Comparison of ENCODE assay signal across 15 cellular contexts in the genomic region with DNA sequence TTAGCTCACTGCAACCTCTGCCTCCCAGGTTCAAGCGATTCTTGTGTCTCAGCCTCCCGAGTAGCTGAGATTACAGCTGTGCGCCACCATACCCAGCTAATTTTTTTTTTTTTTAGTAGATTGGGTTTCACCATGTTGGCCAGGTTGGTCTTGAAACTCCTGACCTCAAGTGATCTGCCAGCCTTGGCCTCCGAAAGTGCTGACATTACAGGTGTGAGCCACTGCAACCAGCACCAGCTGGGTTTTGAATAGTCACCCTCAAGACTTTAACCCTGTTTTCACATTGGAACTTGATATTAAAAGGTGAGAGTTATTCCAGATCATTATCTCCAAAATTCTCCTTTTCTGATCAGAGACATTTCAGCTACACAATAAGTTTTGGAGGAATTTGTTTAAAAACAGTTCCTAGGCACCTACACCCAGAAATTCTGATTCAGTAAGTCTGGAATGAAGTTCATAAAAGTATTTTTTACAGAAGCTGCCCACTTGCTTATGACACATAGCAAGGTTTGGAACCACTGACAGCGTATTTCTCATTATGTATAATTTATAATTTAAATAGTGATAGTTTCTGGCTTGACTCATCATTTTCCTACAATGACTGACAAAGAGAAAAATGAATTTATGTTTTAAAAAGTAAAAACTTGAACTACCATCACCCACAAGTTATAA.
DNase-seq lines count a peak whose midpoint lies in the region; ATAC-seq and TF ChIP-seq lines count a peak whose summit lies in the region.
"Had no signal": no experiment of that assay in that cellular context is flagged by ENCODE, and none has a peak within 500 bp of the region (broad histone marks: within the 10 kb centered on the region; RNA-seq: fewer than 3 reads in every experiment).

No MANE protein-coding gene starts in this region.

- POLR2A ChIA-PET in RWPE1 (lab: Yijun Ruan, JAX; ENCODE audit: low non-redundant PET), result no interaction called here

- H3K4me1 ChIP-seq in foreskin keratinocyte, result peaks cover 31% of the 10 kb centered on the region
- H3K4me1 ChIP-seq: adrenal gland; BLaER1 treated with 17β-estradiol and CSF1 and Interleukin-3, amounts not matched to agents 10 nM and 100 nM; uterus had no signal

- H3K27me3 ChIP-seq in foreskin keratinocyte, result no peaks in the 10 kb centered on the region
- H3K27me3 ChIP-seq: adrenal gland; BLaER1 treated with 17β-estradiol and CSF1 and Interleukin-3, amounts not matched to agents 10 nM and 100 nM; uterus had no signal

- CTCF ChIA-PET in RWPE1 (lab: Yijun Ruan, JAX), result no interaction called here

- peak; percentile 27 for DNase-seq in AG08396 (ENCODE audit: low spot score)
- peak; percentile 70 for DNase-seq in amniotic epithelial cell (ENCODE audit: low read depth)
- DNase-seq in foreskin keratinocyte, result peak; percentile 63 to 80
- DNase-seq in stimulated activated CD4-positive, alpha-beta T cell treated with anti-CD3 and anti-CD28 coated beads, Interleukin-4, amount 100 ng/mL, for 4 hours, result no peak
- DNase-seq in RWPE1 (ENCODE audit: low spot score), result no peak
- DNase-seq: adrenal gland; H9; left cardiac atrium; NCI-H187 treated with DMSO at 0.1 percent for 48 hours; stimulated activated CD4-positive, alpha-beta T cell treated with anti-CD3 and anti-CD28 coated beads, Interleukin-2, amount 100 ng/mL, for 48 hours; uterus had no signal

- ATAC-seq in GM19324 (IDR thresholded peaks at IDR 0.05; ENCODE audit: low FRiP score, unreplicated experiment), result peak; percentile 60
- peak; percentile 73 for ATAC-seq in foreskin keratinocyte
- no peak for ATAC-seq in HG02588 (IDR thresholded peaks at IDR 0.05; ENCODE audit: unreplicated experiment)
- no peak for ATAC-seq in HG03280 (IDR thresholded peaks at IDR 0.05; ENCODE audit: unreplicated experiment)
- ATAC-seq: left cardiac atrium had no signal

- TF ChIP-seq CTCF in foreskin keratinocyte (conservative IDR thresholded peaks at IDR 0.05), result no peak
- no peak for TF ChIP-seq CTCF in RWPE1 (conservative IDR thresholded peaks at IDR 0.05; ENCODE audit: low read depth)

- H3K27ac ChIP-seq in foreskin keratinocyte (no peak overlapping the region), RWPE1 (no peak overlapping the region)
- H3K27ac ChIP-seq: adrenal gland; BLaER1 treated with 17β-estradiol and CSF1 and Interleukin-3, amounts not matched to agents 10 nM and 100 nM; uterus had no signal

Comparison
In these comparisons a context has a peak if more than half of its experiments do, and no peak if none do; other contexts are left out.
1. DNase-seq: peak in AG08396 (single experiment), amniotic epithelial cell (single experiment) and foreskin keratinocyte (2 of 2); none in stimulated activated CD4-positive, alpha-beta T cell treated with anti-CD3 and anti-CD28 coated beads, Interleukin-4, amount 100 ng/mL, for 4 hours (0 of 2) and RWPE1 (single experiment).
2. ATAC-seq: peak in GM19324 (single experiment) and foreskin keratinocyte (single experiment); none in HG02588 (single experiment) and HG03280 (single experiment).